ENCODE assay signal across 35 cellular contexts in genomic region chr10:54148508-54148907, GRCh38.
"Had no signal": no experiment of that assay in that cellular context is flagged by ENCODE, and none has a peak within 500 bp of the region (broad histone marks: within the 10 kb centered on the region; RNA-seq: fewer than 3 reads in every experiment).

No MANE protein-coding gene starts in this region.

- H3K27me3 ChIP-seq: MG63 had no signal

- H3K9me3 ChIP-seq: MG63 had no signal

- H3K4me3 ChIP-seq: MG63 had no signal

- H3K36me3 ChIP-seq: MG63 had no signal

- DNase-seq: Karpas-422, Kasumi-1, MG63, MM.1S, MV-4-11, NCI-H1048, NCI-H1092, NCI-H1092 treated with DMSO at 0.1 percent for 48 hours, NCI-H1105 treated with DMSO at 0.1 percent for 48 hours, NCI-H1417, NCI-H1417 treated with DMSO at 0.1 percent for 48 hours, NCI-H1436, NCI-H1436 treated with DMSO at 0.1 percent for 48 hours, NCI-H146, NCI-H1694, NCI-H1694 treated with DMSO at 0.1 percent for 48 hours, NCI-H187, NCI-H187 treated with DMSO at 0.1 percent for 48 hours, NCI-H1930, NCI-H2029, NCI-H2029 treated with DMSO at 0.1 percent for 48 hours, NCI-H2081, NCI-H2081 treated with DMSO at 0.1 percent for 48 hours, NCI-H2107, NCI-H2171, NCI-H2171 treated with DMSO at 0.1 percent for 48 hours, NCI-H2227 treated with DMSO at 0.1 percent for 48 hours, NCI-H226, NCI-H345, NCI-H446, NCI-H446 treated with DMSO at 0.1 percent for 48 hours, NCI-H510A, NCI-H510A treated with DMSO at 0.1 percent for 48 hours, NCI-H524, NCI-H524 treated with DMSO at 0.1 percent for 48 hours had no signal
